ENCODE assay signal across 8 cellular contexts in genomic region chr9:2559212-2560152, GRCh38.
DNase-seq lines count a peak whose midpoint lies in the region; ATAC-seq and TF ChIP-seq lines count a peak whose summit lies in the region.

No MANE protein-coding gene starts in this region.

- TF ChIP-seq CTCF in epithelial cell of esophagus (IDR thresholded peaks at IDR 0.05; ENCODE audit: insufficient read depth, low read depth, low read length, missing control alignments), result no peak

- H3K4me3 ChIP-seq in ACC112 (ENCODE audit: low read depth, low read length) (no peak overlapping the region), epithelial cell of esophagus (ENCODE audit: low read length) (no peak overlapping the region)

- no peak overlapping the region for H3K27ac ChIP-seq in ACC112 (ENCODE audit: low read depth, low read length)

- no peaks in the 10 kb centered on the region for H3K79me2 ChIP-seq in ACC112 (ENCODE audit: control insufficient read depth, insufficient read depth, low read length, unreplicated experiment)

- DNase-seq in NCI-H2171 treated with DMSO at 0.1 percent for 48 hours (lab: John Stamatoyannopoulos, UW) (peak; percentile 93), epithelial cell of esophagus (ENCODE audit: low read depth) (peak; percentile 76), mucosa of gallbladder (ENCODE audit: low spot score) (peak; percentile 77), DMS153 (lab: John Stamatoyannopoulos, UW) (no peak)

- no peaks in the 10 kb centered on the region for H3K27me3 ChIP-seq in ACC112 (ENCODE audit: insufficient read depth, low read length)

- H3K36me3 ChIP-seq in ACC112 (ENCODE audit: insufficient read depth, low read length), result no peaks in the 10 kb centered on the region

- peak overlapping the region; percentile 48 for H2AFZ ChIP-seq in ACC112 (ENCODE audit: low read length, unreplicated experiment)

- peaks cover 9% of the 10 kb centered on the region for H3K4me1 ChIP-seq in ACC112 (ENCODE audit: control insufficient read depth, insufficient read depth, low read length, unreplicated experiment)

- ATAC-seq in HG03097 (IDR thresholded peaks at IDR 0.05; ENCODE audit: low FRiP score, unreplicated experiment) (no peak), GM18870 (IDR thresholded peaks at IDR 0.05; ENCODE audit: unreplicated experiment) (no peak), HG03342 (IDR thresholded peaks at IDR 0.05; ENCODE audit: unreplicated experiment) (no peak)
